ENCODE assay signal across 8 cellular contexts in genomic region chr11:24496728-24497396, GRCh38. TPM values are rescaled to one million over a fixed set of nuclear protein-coding genes. Genes with fewer than 3 reads are reported as not detected.
DNase-seq lines count a peak whose midpoint lies in the region; ATAC-seq and TF ChIP-seq lines count a peak whose summit lies in the region.
"Had no signal": no experiment of that assay in that cellular context is flagged by ENCODE, and none has a peak within 500 bp of the region (broad histone marks: within the 10 kb centered on the region; RNA-seq: fewer than 3 reads in every experiment).

TSS of gene LUZP2 (plus strand) at chr11:24497053.

- H3K27ac Mint-ChIP-seq in brain (peak within 1 kb of the TSS; percentile 58 to 90 (median 75)), immature natural killer cell (no peak within 1 kb of the TSS)

- H3K4me3 Mint-ChIP-seq in brain (peak within 1 kb of the TSS; percentile 84 to 96 (median 89)), immature natural killer cell (peak within 1 kb of the TSS in 4 of 5 donors; percentile 22 to 61 (median 33))

- TF ChIP-seq POLR2A in stomach (IDR thresholded peaks at IDR 0.05) = no peak

- intact Hi-C loops in stomach (cut with DNase I; ENCODE audit: low total_unique reads) = no loop called here

- H3K36me3 ChIP-seq in stomach = no peaks in the 10 kb centered on the region
- H3K36me3 ChIP-seq: Peyer's patch had no signal

- peak within 1 kb of the TSS; percentile 34 to 53 (median 44) for H3K4me3 ChIP-seq in stomach

- H3K9me3 ChIP-seq in stomach = no peaks in the 10 kb centered on the region
- H3K9me3 ChIP-seq: Peyer's patch had no signal

- H3K27me3 Mint-ChIP-seq in brain (peaks cover 58% of the 10 kb centered on the region), immature natural killer cell (ENCODE audit: low read depth in 3 of 3) (peaks cover 2 to 9% (median 9%) of the 10 kb centered on the region in 3 donors)

- DNase-seq in NCI-H1105 (lab: John Stamatoyannopoulos, UW) (peak; percentile 30), immature natural killer cell (no peak), stomach (no peak), activated gamma-delta T cell (lab: John Stamatoyannopoulos, UW) (no peak), GM20000 (ENCODE audit: low spot score) (no peak)

- TF ChIP-seq CTCF in brain (conservative IDR thresholded peaks at IDR 0.05) (peak in 1 of 2 experiments; percentile 54), stomach (IDR thresholded peaks at IDR 0.05) (no peak), GM20000 (IDR thresholded peaks at IDR 0.05; ENCODE audit: extremely low read depth, missing control alignments) (no peak)

- peaks cover 3 to 14% (median 10%) of the 10 kb centered on the region in 4 donors for H3K4me1 ChIP-seq in stomach

- no peak for ATAC-seq in HG02970 (IDR thresholded peaks at IDR 0.05; ENCODE audit: low FRiP score, unreplicated experiment)

- no peak within 1 kb of the TSS for H3K27ac ChIP-seq in stomach
- H3K27ac ChIP-seq: Peyer's patch had no signal

- no peaks in the 10 kb centered on the region for H3K36me3 Mint-ChIP-seq in brain
- H3K36me3 Mint-ChIP-seq in immature natural killer cell = no peaks in the 10 kb centered on the region

- H3K27me3 ChIP-seq in stomach = peaks cover 0 to 32% (median 15%) of the 10 kb centered on the region in 3 donors
- H3K27me3 ChIP-seq: Peyer's patch had no signal

- WGBS in stomach, 5 donors = 2 to 9% (median 4%) methylated on average over 31 to 60 of the region's 60 CpGs

- TF ChIP-seq EP300 in stomach (IDR thresholded peaks at IDR 0.05) = no peak

- H3K9me3 Mint-ChIP-seq in brain (peaks cover 0 to 7% (median 0%) of the 10 kb centered on the region in 5 experiments), immature natural killer cell (peaks cover 0 to 9% (median 0%) of the 10 kb centered on the region in 6 donors)

- H3K4me1 Mint-ChIP-seq in brain (peaks cover 16% of the 10 kb centered on the region), immature natural killer cell (peaks cover 2 to 7% of the 10 kb centered on the region in 2 donors)

RNA-seq across cellular contexts. Expression of gene LUZP2, which starts in this region (rescaled TPM):
- polyA plus RNA-seq in brain (ENCODE audit: insufficient read depth, low read depth, low replicate concordance) (0.51 TPM), immature natural killer cell (not detected), stomach (under 1 TPM in 2 of 3 donors, not detected in 1; 0.06 to 0.18 TPM)
- 1 to 10 TPM in 1 of 5 donors, under 1 TPM in 1, not detected in 3; 0.29 to 6.8 TPM for total RNA-seq in stomach

Comparison
In these comparisons a context has a peak if more than half of its experiments do, and no peak if none do; other contexts are left out.
1. H3K27ac Mint-ChIP-seq: peak in brain (5 of 5); none in immature natural killer cell (0 of 6).